Comparison of ENCODE assay signal across 23 cellular contexts in the genomic region with DNA sequence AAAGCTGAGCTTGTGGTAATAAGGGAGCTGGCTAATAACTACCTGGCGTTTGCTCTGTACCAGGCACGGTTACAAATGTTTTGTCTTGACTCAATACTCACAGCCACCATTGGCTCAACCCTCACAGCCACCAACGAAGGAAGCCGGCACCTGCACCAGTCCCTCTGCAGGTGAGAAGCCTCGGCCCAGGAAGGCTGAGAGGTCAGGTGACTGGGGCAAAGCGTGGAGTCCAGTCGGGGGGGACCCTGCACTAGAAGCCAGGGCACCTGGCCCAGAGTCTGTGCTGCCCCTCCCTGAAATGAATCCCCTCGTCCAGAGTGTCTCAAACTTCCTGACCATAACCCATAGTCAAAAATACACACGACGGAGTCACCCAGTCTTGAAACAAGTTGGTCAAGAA.
DNase-seq lines count a peak whose midpoint lies in the region; ATAC-seq and TF ChIP-seq lines count a peak whose summit lies in the region.
"Had no signal": no experiment of that assay in that cellular context is flagged by ENCODE, and none has a peak within 500 bp of the region (broad histone marks: within the 10 kb centered on the region; RNA-seq: fewer than 3 reads in every experiment).

No MANE protein-coding gene starts in this region.

- peak; percentile 6 for DNase-seq in left ventricle myocardium inferior
- no peak for DNase-seq in Right ventricle myocardium inferior (ENCODE audit: missing footprints)
- peak; percentile 54 for DNase-seq in chondrocyte (ENCODE audit: low spot score)
- DNase-seq in left lung, result peak; percentile 13 to 37
- peak; percentile 27 for DNase-seq in sigmoid colon
- DNase-seq in activated CD4-positive, alpha-beta T cell treated with anti-CD3 and anti-CD28 coated beads for 48 hours, result no peak
- DNase-seq: COR-L47, DMS53, HCEC 1CT, NCI-H1092, NCI-H1436 treated with DMSO at 0.1 percent for 48 hours, NCI-H187 treated with DMSO at 0.1 percent for 48 hours, NCI-H2171 treated with DMSO at 0.1 percent for 48 hours, NCI-H345, NCI-H524, NCI-H774 had no signal

- peaks cover 11% of the 10 kb centered on the region for H3K27me3 ChIP-seq in left ventricle myocardium inferior (ENCODE audit: low read depth)
- H3K27me3 ChIP-seq in left lung, result peaks cover 0 to 13% of the 10 kb centered on the region in 2 donors
- no peaks in the 10 kb centered on the region for H3K27me3 ChIP-seq in sigmoid colon
- H3K27me3 ChIP-seq: BLaER1 had no signal

- no peak for TF ChIP-seq POLR2A in sigmoid colon (IDR thresholded peaks at IDR 0.05)

- H3K27me3 Mint-ChIP-seq in chondrocyte (ENCODE audit: low read depth), result no peaks in the 10 kb centered on the region
- H3K27me3 Mint-ChIP-seq: CD4-positive, alpha-beta T cell had no signal

- no peak overlapping the region for H3K27ac ChIP-seq in left ventricle myocardium inferior (replicated peaks)
- H3K27ac ChIP-seq in left lung, result no peak overlapping the region
- H3K27ac ChIP-seq in sigmoid colon, result no peak overlapping the region
- H3K27ac ChIP-seq: BLaER1, HL-60, SJSA1 had no signal

- intact Hi-C loops in left ventricle myocardium inferior (cut with micrococcal nuclease) (no loop called here), Right ventricle myocardium inferior (cut with DNase I) (no loop called here), left lung (cut with DNase I) (no loop called here), sigmoid colon (cut with DNase I) (no loop called here)

- H3K4me1 ChIP-seq in left ventricle myocardium inferior (no peaks in the 10 kb centered on the region), left lung (no peaks in the 10 kb centered on the region), sigmoid colon (no peaks in the 10 kb centered on the region)
- H3K4me1 ChIP-seq: BLaER1, SJSA1 had no signal

- H3K4me1 Mint-ChIP-seq in chondrocyte (ENCODE audit: low read depth), result no peaks in the 10 kb centered on the region
- H3K4me1 Mint-ChIP-seq: GM23338 had no signal

- 80 to 89% methylated on average over 10 of the region's 10 CpGs for WGBS in sigmoid colon, 2 donors

- H3K27ac Mint-ChIP-seq in chondrocyte (ENCODE audit: unreplicated experiment), result no peak overlapping the region
- H3K27ac Mint-ChIP-seq: CD4-positive, alpha-beta T cell had no signal

- no peaks in the 10 kb centered on the region for H3K36me3 Mint-ChIP-seq in chondrocyte (ENCODE audit: low read depth)

- H3K4me3 Mint-ChIP-seq in chondrocyte (ENCODE audit: unreplicated experiment), result no peak overlapping the region
- H3K4me3 Mint-ChIP-seq: CD4-positive, alpha-beta T cell; GM23338 had no signal

- H3K36me3 ChIP-seq in left ventricle myocardium inferior, result no peaks in the 10 kb centered on the region
- no peaks in the 10 kb centered on the region for H3K36me3 ChIP-seq in left lung
- no peaks in the 10 kb centered on the region for H3K36me3 ChIP-seq in sigmoid colon
- H3K36me3 ChIP-seq: BLaER1, SJSA1 had no signal

- H3K9me3 ChIP-seq in left ventricle myocardium inferior (replicated peaks) (peaks cover 8% of the 10 kb centered on the region), left lung (no peaks in the 10 kb centered on the region), sigmoid colon (peaks cover 0 to 3% (median 0%) of the 10 kb centered on the region in 4 donors)
- H3K9me3 ChIP-seq: SJSA1 had no signal

- no peak for TF ChIP-seq EP300 in sigmoid colon (IDR thresholded peaks at IDR 0.05)

- TF ChIP-seq CTCF in left ventricle myocardium inferior (IDR thresholded peaks at IDR 0.05; ENCODE audit: borderline replicate concordance), result no peak
- TF ChIP-seq CTCF in chondrocyte (IDR thresholded peaks at IDR 0.05), result no peak
- no peak for TF ChIP-seq CTCF in left lung (IDR thresholded peaks at IDR 0.05)
- TF ChIP-seq CTCF in sigmoid colon (IDR thresholded peaks at IDR 0.05), result no peak

- H3K9me3 Mint-ChIP-seq in chondrocyte (ENCODE audit: low read depth), result peaks cover 4% of the 10 kb centered on the region
- H3K9me3 Mint-ChIP-seq: CD4-positive, alpha-beta T cell; GM23338 had no signal

- no peak overlapping the region for H3K4me3 ChIP-seq in left ventricle myocardium inferior
- H3K4me3 ChIP-seq in left lung, result no peak overlapping the region
- no peak overlapping the region for H3K4me3 ChIP-seq in sigmoid colon
- H3K4me3 ChIP-seq: BLaER1, GM23338, SJSA1 had no signal

- ATAC-seq in Right ventricle myocardium inferior (no peak), left lung (no peak), GM18511 (IDR thresholded peaks at IDR 0.05; ENCODE audit: unreplicated experiment) (no peak), HG02852 (IDR thresholded peaks at IDR 0.05; ENCODE audit: unreplicated experiment) (no peak)
- ATAC-seq: GM23338 had no signal

Comparison
In these comparisons a context has a peak if more than half of its experiments do, and no peak if none do; other contexts are left out.
1. DNase-seq: peak in left ventricle myocardium inferior (single experiment), chondrocyte (single experiment), left lung (2 of 2) and sigmoid colon (single experiment); none in Right ventricle myocardium inferior (single experiment) and activated CD4-positive, alpha-beta T cell treated with anti-CD3 and anti-CD28 coated beads for 48 hours (single experiment).